ENCODE assay signal across 23 cellular contexts in the genomic region with DNA sequence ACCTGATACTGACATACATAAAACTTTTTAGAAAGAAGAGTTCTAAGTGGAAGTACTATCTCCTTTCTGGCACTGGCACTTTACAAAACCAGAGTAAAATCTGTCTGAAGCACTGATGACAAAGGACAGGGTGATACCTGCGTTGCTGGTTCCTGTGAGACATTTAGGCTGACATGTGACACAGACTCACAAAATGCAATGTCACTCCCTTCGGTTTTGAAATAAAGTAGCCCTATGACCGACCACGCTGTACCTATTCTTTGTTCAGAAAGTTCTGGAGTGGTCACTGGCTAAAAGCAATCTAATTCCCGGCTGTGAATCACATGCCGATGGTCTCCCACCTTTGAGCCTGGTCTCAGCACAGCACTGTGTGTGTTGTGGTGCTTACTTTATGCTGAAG. TPM values are rescaled to one million over a fixed set of nuclear protein-coding genes. Genes with fewer than 3 reads are reported as not detected.
DNase-seq lines count a peak whose midpoint lies in the region; ATAC-seq, FAIRE-seq and TF ChIP-seq lines count a peak whose summit lies in the region.
"Had no signal": no experiment of that assay in that cellular context is flagged by ENCODE, and none has a peak within 500 bp of the region (broad histone marks: within the 10 kb centered on the region; RNA-seq: fewer than 3 reads in every experiment).

No MANE protein-coding gene starts in this region.

- H3K9ac ChIP-seq in H1 (replicated peaks in 1 of 4; ENCODE audit: extremely low read depth in 1 of 4, low read depth in 3 of 4, low read length in 3 of 4): no peak overlapping the region; a peak in 1 of 7 replicates
- H3K9ac ChIP-seq: BLaER1 had no signal

- TF ChIP-seq RAD21 in H1 (IDR thresholded peaks at IDR 0.05 in 1 of 2, conservative IDR thresholded peaks at IDR 0.05 in 1 of 2; ENCODE audit: low read depth in 2 of 2, low read length in 2 of 2): no peak

- H3K9me3 ChIP-seq in WERI-Rb-1 (ENCODE audit: severe bottlenecking) (no peaks in the 10 kb centered on the region), H1 (ENCODE audit: insufficient read depth in 2 of 2, low read depth in 1 of 2, low read length in 1 of 2) (no peaks in the 10 kb centered on the region), gastrocnemius medialis (no peaks in the 10 kb centered on the region), tibial nerve (no peaks in the 10 kb centered on the region)
- H3K9me3 ChIP-seq: BLaER1, SJSA1 had no signal

- no peak for FAIRE-seq in H1 (lab: Jason Lieb, UNC)
- FAIRE-seq: A204.1 had no signal

- TF ChIP-seq EP300 in H1 (IDR thresholded peaks at IDR 0.05; ENCODE audit: borderline replicate concordance in 1 of 2, low read depth in 2 of 2, low read length in 2 of 2) (no peak), tibial nerve (IDR thresholded peaks at IDR 0.05) (no peak)

- intact Hi-C loops in gastrocnemius medialis (cut with DNase I; ENCODE audit: low total_unique reads): no loop called here

- peak overlapping the region; percentile 44; the same call in 1 of the 2 replicates for H2BK5ac ChIP-seq in H1 (ENCODE audit: low read depth, low read length)

- 91% methylated on average over 6 of the region's 6 CpGs; no CpG with 5 or more reads in 1 of the 2 experiments for WGBS in H1 (ENCODE audit: extremely low coverage in 1 of 2, insufficient coverage in 1 of 2, insufficient read length in 1 of 2, insufficient replicate concordance in 2 of 2, low coverage in 1 of 2, low lambda C conversion rate in 2 of 2, missing lambda C conversion rate in 1 of 2), 2 experiments
- WGBS in tibial nerve, 2 donors: 80 to 85% methylated on average over 6 of the region's 6 CpGs

- peaks cover 10% of the 10 kb centered on the region for H3K27me3 Mint-ChIP-seq in GM23338 (ENCODE audit: insufficient read depth, low read depth, poor library complexity)
- H3K27me3 Mint-ChIP-seq: CD4-positive, alpha-beta T cell; IgD-negative memory B cell had no signal

- H4K91ac ChIP-seq in H1 (replicated peaks; ENCODE audit: insufficient read length, low read length): no peak overlapping the region

- H3K4me3 ChIP-seq in GM23338: no peak overlapping the region
- no peak overlapping the region for H3K4me3 ChIP-seq in WERI-Rb-1 (ENCODE audit: low read depth, low read length)
- H3K4me3 ChIP-seq in H1 (ENCODE audit: extremely low read depth in 1 of 4, insufficient read depth in 2 of 4, low read depth in 3 of 4, low read length in 4 of 4): no peak overlapping the region
- no peak overlapping the region for H3K4me3 ChIP-seq in gastrocnemius medialis
- H3K4me3 ChIP-seq in tibial nerve: no peak overlapping the region
- H3K4me3 ChIP-seq: BLaER1, PC-9, SJSA1 had no signal

- H2BK20ac ChIP-seq in H1 (ENCODE audit: low read length): no peak overlapping the region

- peaks cover 2% of the 10 kb centered on the region; the same call in 1 of the 3 replicates for H3K4me1 Mint-ChIP-seq in GM23338
- H3K4me1 Mint-ChIP-seq: IgD-negative memory B cell had no signal

- no peak overlapping the region; the same call in 1 of the 2 replicates for H4K8ac ChIP-seq in H1 (ENCODE audit: extremely low read depth, insufficient read depth, low read length)

- H3K4me2 ChIP-seq in GM23338 (no peak overlapping the region), H1 (ENCODE audit: insufficient read depth in 1 of 2, low read depth in 2 of 2, low read length in 2 of 2) (no peak overlapping the region)
- H3K4me2 ChIP-seq: BLaER1, PC-9 had no signal

- H3K4me3 Mint-ChIP-seq in GM23338: no peak overlapping the region
- H3K4me3 Mint-ChIP-seq: CD4-positive, alpha-beta T cell; IgD-negative memory B cell had no signal

- TF ChIP-seq CTCF in GM23338 (conservative IDR thresholded peaks at IDR 0.05; ENCODE audit: low read depth in 2 of 2) (no peak), WERI-Rb-1 (IDR thresholded peaks at IDR 0.05; ENCODE audit: low read depth, low read length) (no peak), H1 (IDR thresholded peaks at IDR 0.05; ENCODE audit: control extremely low read depth in 1 of 3, insufficient read depth in 1 of 3, low read depth in 1 of 3, low read length in 3 of 3) (no peak), gastrocnemius medialis (IDR thresholded peaks at IDR 0.05 in 4 of 5, conservative IDR thresholded peaks at IDR 0.05 in 1 of 5) (no peak), GM20000 (IDR thresholded peaks at IDR 0.05; ENCODE audit: extremely low read depth, missing control alignments) (no peak), tibial nerve (IDR thresholded peaks at IDR 0.05) (no peak)

- no peak overlapping the region for H3K23ac ChIP-seq in H1 (ENCODE audit: insufficient read length)

- H3K4me1 ChIP-seq in GM23338 (ENCODE audit: insufficient read depth) (no peaks in the 10 kb centered on the region), H1 (replicated peaks in 1 of 4; ENCODE audit: control insufficient read depth in 3 of 4, insufficient read depth in 4 of 4, low read length in 3 of 4) (no peaks in the 10 kb centered on the region; a peak in 1 of 7 replicates), gastrocnemius medialis (peaks cover 9 to 27% of the 10 kb centered on the region in 2 donors), tibial nerve (peaks cover 0 to 45% (median 15%) of the 10 kb centered on the region in 4 donors)

- TF ChIP-seq POLR2A in H1 (IDR thresholded peaks at IDR 0.05; ENCODE audit: control extremely low read depth in 1 of 2, low read depth in 2 of 2, low read length in 2 of 2) (no peak), gastrocnemius medialis (IDR thresholded peaks at IDR 0.05) (peak in 1 of 2 donors; percentile 11), tibial nerve (IDR thresholded peaks at IDR 0.05) (no peak)

- DNase-seq in GM23338 (ENCODE audit: low spot score) (no peak), WERI-Rb-1 (no peak), H1 (ENCODE audit: low read depth in 1 of 2, low spot score in 2 of 2) (no peak), gastrocnemius medialis (no peak), SKM-1 treated with dmso at 0.1 percent for 144 hours (lab: John Stamatoyannopoulos, UW; ENCODE audit: unreplicated experiment) (no peak), GM20000 (ENCODE audit: low spot score) (no peak), tibial nerve (ENCODE audit: low spot score in 2 of 2) (no peak)
- no peak for DNase-seq in activated CD4-positive, alpha-beta T cell treated with anti-CD3 and anti-CD28 coated beads for 4 hours
- DNase-seq: CD4-positive, alpha-beta T cell; DMS53; NCI-H1092; NCI-H1417 treated with DMSO at 0.1 percent for 48 hours; NCI-H1694 treated with DMSO at 0.1 percent for 48 hours; NCI-H2081; NCI-H2227 treated with DMSO at 0.1 percent for 48 hours; NCI-H526 treated with DMSO at 0.1 percent for 48 hours; PC-9; Right ventricle myocardium superior had no signal

- H2BK12ac ChIP-seq in H1 (ENCODE audit: low read depth, low read length): no peak overlapping the region

- no peak overlapping the region for H4K5ac ChIP-seq in H1 (ENCODE audit: insufficient read length, low read depth, low read length)

- H3K36me3 ChIP-seq in GM23338 (ENCODE audit: insufficient read depth): peaks cover 3% of the 10 kb centered on the region; the same call in 1 of the 2 replicates
- H3K36me3 ChIP-seq in WERI-Rb-1: peaks cover 93% of the 10 kb centered on the region
- peaks cover 2 to 18% (median 13%) of the 10 kb centered on the region in 4 experiments; a peak in 5 of 8 replicates for H3K36me3 ChIP-seq in H1 (ENCODE audit: control insufficient read depth in 2 of 4, insufficient read depth in 4 of 4, low read length in 3 of 4)
- peaks cover 0 to 3% of the 10 kb centered on the region in 2 donors for H3K36me3 ChIP-seq in gastrocnemius medialis
- peaks cover 0 to 53% (median 0%) of the 10 kb centered on the region in 3 donors for H3K36me3 ChIP-seq in tibial nerve

- POLR2A ChIA-PET in H1 (lab: Charles Lee; ENCODE audit: partially characterized antibody): no interaction called here

- peaks cover 23% of the 10 kb centered on the region for H3K36me3 Mint-ChIP-seq in GM23338 (ENCODE audit: low read depth)

- H2AFZ ChIP-seq in GM23338 (no peak overlapping the region), H1 (ENCODE audit: low read length) (no peak overlapping the region)
- H2AFZ ChIP-seq: PC-9 had no signal

- H3K79me2 ChIP-seq in GM23338 (replicated peaks; ENCODE audit: insufficient read depth) (no peaks in the 10 kb centered on the region), H1 (ENCODE audit: control insufficient read depth in 1 of 2, insufficient read depth in 2 of 2, low read length in 2 of 2) (no peaks in the 10 kb centered on the region)

- no peak overlapping the region for H2BK15ac ChIP-seq in H1 (ENCODE audit: low read length)

- H4K20me1 ChIP-seq in GM23338 (replicated peaks; ENCODE audit: insufficient read depth) (peaks cover 3% of the 10 kb centered on the region; the same call in 1 of the 2 replicates), H1 (replicated peaks in 1 of 2; ENCODE audit: control insufficient read depth in 1 of 2, insufficient read depth in 2 of 2, low read length in 2 of 2) (peaks cover 7 to 10% of the 10 kb centered on the region in 2 experiments)

- no peaks in the 10 kb centered on the region for H3K9me2 ChIP-seq in GM23338 (ENCODE audit: insufficient read depth)

- no peaks in the 10 kb centered on the region for H3K23me2 ChIP-seq in H1 (ENCODE audit: low read depth, low read length)

- no peak overlapping the region for H3K14ac ChIP-seq in H1 (ENCODE audit: insufficient read length)

- H3K27ac ChIP-seq in GM23338 (ENCODE audit: low read depth): no peak overlapping the region
- peak overlapping the region; percentile 67 for H3K27ac ChIP-seq in WERI-Rb-1
- H3K27ac ChIP-seq in H1 (ENCODE audit: low read depth, low read length): no peak overlapping the region
- H3K27ac ChIP-seq in gastrocnemius medialis: peak overlapping the region; percentile 44 to 80 (median 64)
- peak overlapping the region in 2 of 4 donors; percentile 57 to 79 for H3K27ac ChIP-seq in tibial nerve
- H3K27ac ChIP-seq: BLaER1, PC-9, SJSA1 had no signal

- H3K4ac ChIP-seq in H1 (replicated peaks; ENCODE audit: insufficient read length, low read depth, low read length): no peak overlapping the region

- H3K27ac Mint-ChIP-seq in GM23338: peak overlapping the region; percentile 90
- H3K27ac Mint-ChIP-seq: CD4-positive, alpha-beta T cell; IgD-negative memory B cell had no signal

- no peak overlapping the region for H2AK5ac ChIP-seq in H1 (ENCODE audit: low read depth, low read length)

- no peaks in the 10 kb centered on the region for H3K9me3 Mint-ChIP-seq in GM23338
- H3K9me3 Mint-ChIP-seq: CD4-positive, alpha-beta T cell; IgD-negative memory B cell had no signal

- H3K27me3 ChIP-seq in GM23338 (ENCODE audit: insufficient read depth): no peaks in the 10 kb centered on the region
- no peaks in the 10 kb centered on the region for H3K27me3 ChIP-seq in WERI-Rb-1 (ENCODE audit: insufficient read depth, low read depth, severe bottlenecking)
- no peaks in the 10 kb centered on the region; a peak in 1 of 7 replicates for H3K27me3 ChIP-seq in H1 (replicated peaks in 1 of 4; ENCODE audit: control insufficient read depth in 3 of 4, extremely low read depth in 1 of 4, insufficient read depth in 3 of 4, low read length in 3 of 4)
- H3K27me3 ChIP-seq in gastrocnemius medialis: no peaks in the 10 kb centered on the region
- H3K27me3 ChIP-seq in tibial nerve: no peaks in the 10 kb centered on the region
- H3K27me3 ChIP-seq: BLaER1, SJSA1 had no signal

- ATAC-seq in GM23338 (no peak), gastrocnemius medialis (peak; percentile 69 to 72)
- ATAC-seq: HCT116 had no signal

- H3F3A ChIP-seq in GM23338 (replicated peaks; ENCODE audit: low read depth): no peaks in the 10 kb centered on the region

- in situ Hi-C loops in gastrocnemius medialis (cut with MboI; ENCODE audit: low sequenced_read_pairs in 4 of 4): no loop called here

- H2BK120ac ChIP-seq in H1 (replicated peaks; ENCODE audit: low read depth, low read length): no peak overlapping the region

- no peak overlapping the region for H3K56ac ChIP-seq in H1 (replicated peaks; ENCODE audit: insufficient read length, low read depth, low read length)

- peaks cover 3% of the 10 kb centered on the region; the same call in 1 of the 2 replicates for H3K79me1 ChIP-seq in H1 (ENCODE audit: low read depth, low read length)

- no peak overlapping the region for H3K18ac ChIP-seq in H1 (ENCODE audit: extremely low read depth, low read length)

- CTCF ChIA-PET in H1 (lab: Charles Lee; ENCODE audit: partially characterized antibody): interaction anchor here (1.2 to 2.1 kb wide), 2 partner anchors 16 to 30 kb away, joined by 3 to 4 read pairs; no protein-coding TSS in a partner anchor

RNA-seq across cellular contexts. Expression of a gene that starts 47.9 kb away (rescaled TPM):
- 121 and 155 TPM in 2 replicates for total RNA-seq in GM23338 (2014; rRNA removed; shearing (Covaris generic))
- polyA plus RNA-seq in GM23338 (2016; fragmentation: Nextera tagmentation; extraction: Ambion mirVana) (130 and 131 TPM in 2 replicates), H1 (2011; rRNA removed) (45.5 and 66.6 TPM in 2 replicates)
- total RNA-seq in H1 (2021; fragmentation: NEBNext Ultra II Directional; extraction: Animal tissue kit (Norgen Biotek cat#: 25700)): 126 and 129 TPM in 2 replicates
- 50.6 TPM for polyA plus RNA-seq in H1 (2011; cell fraction: cytosol; rRNA removed)
- 44.3 TPM for polyA plus RNA-seq in H1 (2011; cell fraction: nucleus; rRNA removed)
- 139 to 155 TPM (median 151 TPM) in 4 replicates for polyA plus RNA-seq in H1 (2012, experiment 1 of 2)
- 260 TPM for polyA plus RNA-seq in H1 (2012, experiment 2 of 2)
- 113 TPM for polyA plus RNA-seq in H1 (2013, experiment 1 of 2)
- 115 TPM for polyA plus RNA-seq in H1 (2013, experiment 2 of 2)
- polyA minus RNA-seq in H1 (2011; rRNA and poly(A)+ RNA removed): 36.0 and 42.4 TPM in 2 replicates
- 23.6 TPM for polyA minus RNA-seq in H1 (2011; cell fraction: cytosol; rRNA and poly(A)+ RNA removed)
- polyA minus RNA-seq in H1 (2011; cell fraction: nucleus; rRNA and poly(A)+ RNA removed): 26.2 TPM
- total RNA-seq in gastrocnemius medialis (100 to 1,000 TPM in 3 of 4 donors, 10 to 100 TPM in 1; 91.6 to 141 (median 121) TPM), tibial nerve (10 to 100 TPM; 39.5 to 60.6 (median 44.3) TPM)

RNA-seq across cellular contexts. Expression of a gene that starts 48.0 kb away (rescaled TPM):
- total RNA-seq in GM23338 (2014; rRNA removed; shearing (Covaris generic)): 8.4 and 11.5 TPM in 2 replicates
- polyA plus RNA-seq in GM23338 (2016; fragmentation: Nextera tagmentation; extraction: Ambion mirVana) (5.9 and 6.4 TPM in 2 replicates), H1 (2011; rRNA removed) (13.2 and 14.8 TPM in 2 replicates)
- 14.1 and 15.1 TPM in 2 replicates for total RNA-seq in H1 (2021; fragmentation: NEBNext Ultra II Directional; extraction: Animal tissue kit (Norgen Biotek cat#: 25700))
- 15.9 TPM for polyA plus RNA-seq in H1 (2011; cell fraction: cytosol; rRNA removed)
- 17.3 TPM for polyA plus RNA-seq in H1 (2011; cell fraction: nucleus; rRNA removed)
- polyA plus RNA-seq in H1 (2012, experiment 1 of 2): 10.0 to 12.0 TPM (median 10.7 TPM) in 4 replicates
- polyA plus RNA-seq in H1 (2012, experiment 2 of 2): 7.0 TPM
- 8.2 TPM for polyA plus RNA-seq in H1 (2013, experiment 1 of 2)
- polyA plus RNA-seq in H1 (2013, experiment 2 of 2): 8.5 TPM
- polyA minus RNA-seq in H1 (2011; rRNA and poly(A)+ RNA removed): 18.8 and 22.4 TPM in 2 replicates
- polyA minus RNA-seq in H1 (2011; cell fraction: cytosol; rRNA and poly(A)+ RNA removed): 5.1 TPM
- 14.9 TPM for polyA minus RNA-seq in H1 (2011; cell fraction: nucleus; rRNA and poly(A)+ RNA removed)
- total RNA-seq in gastrocnemius medialis (1 to 10 TPM; 1.8 to 5.8 (median 3.4) TPM), tibial nerve (1 to 10 TPM; 4.8 to 6.7 (median 5.5) TPM)

Comparison
In these comparisons a context has a peak if more than half of its experiments do, and no peak if none do; other contexts are left out.
1. H3K27ac ChIP-seq: peak in WERI-Rb-1 (single experiment) and gastrocnemius medialis (4 of 4); none in GM23338 (single experiment) and H1 (single experiment).